1 cellular context compared by ENCODE assay signal in the genomic region with DNA sequence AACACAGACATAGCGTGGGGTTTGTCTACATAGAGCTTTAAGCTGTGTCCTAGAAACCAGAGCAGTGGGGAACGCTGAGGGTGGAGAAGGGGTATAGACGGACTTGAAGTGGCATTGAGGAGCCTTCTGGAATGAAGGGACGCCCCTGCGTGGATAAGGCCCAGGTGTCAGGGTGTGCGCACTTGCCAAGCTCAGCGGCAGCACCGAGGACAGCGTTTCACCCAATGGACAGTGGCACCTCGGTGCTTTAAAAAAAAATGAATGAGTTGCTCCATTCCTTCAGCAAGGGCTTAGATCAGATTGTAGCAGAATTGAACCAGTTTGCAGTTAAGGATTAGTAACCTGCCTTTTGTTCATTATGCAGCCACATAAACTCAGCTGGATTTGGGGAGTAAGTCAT.
A peak's percentile ranks its signal among the peaks of the same experiment; 100 is the strongest.
TF ChIP-seq lines count a peak whose summit lies in the region.

No MANE protein-coding gene starts in this region.

TF ChIP-seq in Ishikawa, 13 proteins besides CTCF, POLR2A, EP300 and RAD21 (continued from another document):
- TF ChIP-seq, protein P1, sequence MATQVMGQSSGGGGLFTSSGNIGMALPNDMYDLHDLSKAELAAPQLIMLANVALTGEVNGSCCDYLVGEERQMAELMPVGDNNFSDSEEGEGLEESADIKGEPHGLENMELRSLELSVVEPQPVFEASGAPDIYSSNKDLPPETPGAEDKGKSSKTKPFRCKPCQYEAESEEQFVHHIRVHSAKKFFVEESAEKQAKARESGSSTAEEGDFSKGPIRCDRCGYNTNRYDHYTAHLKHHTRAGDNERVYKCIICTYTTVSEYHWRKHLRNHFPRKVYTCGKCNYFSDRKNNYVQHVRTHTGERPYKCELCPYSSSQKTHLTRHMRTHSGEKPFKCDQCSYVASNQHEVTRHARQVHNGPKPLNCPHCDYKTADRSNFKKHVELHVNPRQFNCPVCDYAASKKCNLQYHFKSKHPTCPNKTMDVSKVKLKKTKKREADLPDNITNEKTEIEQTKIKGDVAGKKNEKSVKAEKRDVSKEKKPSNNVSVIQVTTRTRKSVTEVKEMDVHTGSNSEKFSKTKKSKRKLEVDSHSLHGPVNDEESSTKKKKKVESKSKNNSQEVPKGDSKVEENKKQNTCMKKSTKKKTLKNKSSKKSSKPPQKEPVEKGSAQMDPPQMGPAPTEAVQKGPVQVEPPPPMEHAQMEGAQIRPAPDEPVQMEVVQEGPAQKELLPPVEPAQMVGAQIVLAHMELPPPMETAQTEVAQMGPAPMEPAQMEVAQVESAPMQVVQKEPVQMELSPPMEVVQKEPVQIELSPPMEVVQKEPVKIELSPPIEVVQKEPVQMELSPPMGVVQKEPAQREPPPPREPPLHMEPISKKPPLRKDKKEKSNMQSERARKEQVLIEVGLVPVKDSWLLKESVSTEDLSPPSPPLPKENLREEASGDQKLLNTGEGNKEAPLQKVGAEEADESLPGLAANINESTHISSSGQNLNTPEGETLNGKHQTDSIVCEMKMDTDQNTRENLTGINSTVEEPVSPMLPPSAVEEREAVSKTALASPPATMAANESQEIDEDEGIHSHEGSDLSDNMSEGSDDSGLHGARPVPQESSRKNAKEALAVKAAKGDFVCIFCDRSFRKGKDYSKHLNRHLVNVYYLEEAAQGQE (IDR thresholded peaks at IDR 0.05; ENCODE audit: low read depth) = peak; percentile 73
